ENCODE assay signal across 11 cellular contexts in genomic region chrX:103766813-103767555, GRCh38. TPM values are rescaled to one million over a fixed set of nuclear protein-coding genes. Genes with fewer than 3 reads are reported as not detected.
DNase-seq lines count a peak whose midpoint lies in the region; ATAC-seq and TF ChIP-seq lines count a peak whose summit lies in the region.
"Not testable (repeated sequence)": the region's sequence is repeated elsewhere in the genome, so short reads cannot be mapped to it uniquely, and the experiment has no call there.
"Had no signal": no experiment of that assay in that cellular context is flagged by ENCODE, and none has a peak within 500 bp of the region (broad histone marks: within the 10 kb centered on the region; RNA-seq: fewer than 3 reads in every experiment).

No MANE protein-coding gene starts in this region.

- dilution Hi-C loops in IMR-90 (cut with HindIII; ENCODE audit: low sequenced_read_pairs, unreplicated experiment): not testable (repeated sequence)

- peaks cover 0 to 55% of the 10 kb centered on the region in 2 experiments; a peak in 2 of 5 replicates for H3K9me3 Mint-ChIP-seq in H9
- not testable (repeated sequence) for H3K9me3 Mint-ChIP-seq in WTC11; endothelial cell (ENCODE audit: unreplicated experiment); neural crest cell

- H3K9me3 ChIP-seq in H9 (ENCODE audit: control insufficient read depth, low read depth, low read length); IMR-90 (ENCODE audit: control insufficient read depth, insufficient read depth, low read length); iPS-20b (ENCODE audit: insufficient read depth, low read depth, low read length): not testable (repeated sequence)

- H3K36me3 ChIP-seq in IMR-90 (ENCODE audit: control insufficient read depth, insufficient read depth, low read length); iPS-20b (ENCODE audit: insufficient read depth, low read depth, low read length): not testable (repeated sequence)

- in situ Hi-C loops in IMR-90 (cut with MboI; ENCODE audit: low sequenced_read_pairs): not testable (repeated sequence)

- not testable (repeated sequence) for H3K79me1 ChIP-seq in H9 (ENCODE audit: insufficient read depth, low read depth, low read length, poor library complexity, severe bottlenecking); IMR-90 (ENCODE audit: low read depth in 1 of 2, low read length in 2 of 2)

- H2AK5ac ChIP-seq in H9 (ENCODE audit: insufficient read length, low read length); IMR-90 (ENCODE audit: low read depth, low read length): not testable (repeated sequence)

- H3K36me3 Mint-ChIP-seq in H9 (ENCODE audit: insufficient read depth in 1 of 3, low read depth in 3 of 3): peaks cover 14 to 44% (median 30%) of the 10 kb centered on the region in 3 experiments
- peaks cover 41% of the 10 kb centered on the region for H3K36me3 Mint-ChIP-seq in WTC11
- peaks cover 14% of the 10 kb centered on the region for H3K36me3 Mint-ChIP-seq in endothelial cell (ENCODE audit: low read depth, unreplicated experiment)
- H3K36me3 Mint-ChIP-seq in neural crest cell (ENCODE audit: low read depth): not testable (repeated sequence)

- peak overlapping the region; percentile 62 for H3K18ac ChIP-seq in H9 (ENCODE audit: insufficient read length, low read depth, low read length)
- H3K18ac ChIP-seq in IMR-90 (ENCODE audit: low read depth, low read length): not testable (repeated sequence)

- H2BK5ac ChIP-seq in H9 (ENCODE audit: insufficient read length, low read length): peak overlapping the region; percentile 78
- H2BK5ac ChIP-seq in IMR-90 (ENCODE audit: low read depth, low read length, poor library complexity, severe bottlenecking): not testable (repeated sequence)

- not testable (repeated sequence) for H3K4me3 ChIP-seq in IMR-90 (ENCODE audit: insufficient read depth, low read depth, low read length)
- H3K4me3 ChIP-seq in iPS-20b (ENCODE audit: low read length): peak overlapping the region; percentile 38; the same call in 1 of the 2 replicates

- BruUV-seq in IMR-90 (replicated peaks; lab: Mats Ljungman, UMichigan): not testable (repeated sequence)

- CTCF ChIA-PET in IMR-90 (lab: Yijun Ruan, JAX): not testable (repeated sequence)
- CTCF ChIA-PET in WTC11 (lab: Charles Lee): interaction anchor here (1.0 to 1.3 kb wide), 2 partner anchors 19 to 55 kb away, joined by 3 to 4 read pairs; no protein-coding TSS in a partner anchor

- H2AK9ac ChIP-seq in IMR-90 (replicated peaks; ENCODE audit: low read depth, low read length, poor library complexity): not testable (repeated sequence)

- not testable (repeated sequence) for H4K20me1 ChIP-seq in H9 (ENCODE audit: control insufficient read depth, insufficient read depth, insufficient read length); IMR-90 (ENCODE audit: insufficient read depth, low read length)

- not testable (repeated sequence) for H3K27me3 ChIP-seq in H9 (ENCODE audit: insufficient read depth, low read length); IMR-90 (ENCODE audit: control insufficient read depth, insufficient read depth, low read length); iPS-20b (ENCODE audit: insufficient read depth, low read length)

- H3K4me1 Mint-ChIP-seq in H9 (peaks cover 55 to 76% of the 10 kb centered on the region in 2 experiments), WTC11 (peaks cover 70% of the 10 kb centered on the region), neural crest cell (peaks cover 18% of the 10 kb centered on the region)
- not testable (repeated sequence) for H3K4me1 Mint-ChIP-seq in endothelial cell (ENCODE audit: unreplicated experiment)

- peak overlapping the region; percentile 92 to 97 (median 94) for H3K27ac Mint-ChIP-seq in H9
- H3K27ac Mint-ChIP-seq in WTC11: peak overlapping the region; percentile 98
- H3K27ac Mint-ChIP-seq in endothelial cell (ENCODE audit: unreplicated experiment): peak overlapping the region; percentile 42
- H3K27ac Mint-ChIP-seq in neural crest cell (ENCODE audit: unreplicated experiment): peak overlapping the region; percentile 35

- DNase-seq in EH (ENCODE audit: low read depth) (peak; percentile 13), H9 (peak; percentile 81)
- DNase-seq in IMR-90; WTC11 (ENCODE audit: low spot score); endothelial cell (ENCODE audit: low spot score); neural crest cell (ENCODE audit: low read depth, low spot score): not testable (repeated sequence)

- H3K4me1 ChIP-seq in H9 (ENCODE audit: insufficient read depth, low read length); IMR-90 (ENCODE audit: control insufficient read depth, insufficient read depth, low read length); iPS-20b (ENCODE audit: insufficient read depth, low read length): not testable (repeated sequence)

- not testable (repeated sequence) for H3K23ac ChIP-seq in H9 (ENCODE audit: insufficient read length, low read depth, low read length); IMR-90 (ENCODE audit: low read depth, low read length)

- not testable (repeated sequence) for H2BK120ac ChIP-seq in H9 (ENCODE audit: low read depth, low read length, poor library complexity, severe bottlenecking); IMR-90 (ENCODE audit: low read depth, low read length)

- H3K4ac ChIP-seq in H9 (ENCODE audit: low read depth, low read length); IMR-90 (ENCODE audit: low read depth, low read length): not testable (repeated sequence)

- H3K9ac ChIP-seq in H9 (ENCODE audit: extremely low read depth, insufficient read length, low read length) (peak overlapping the region; percentile 54), iPS-20b (ENCODE audit: low read depth, low read length) (peak overlapping the region; percentile 41)
- not testable (repeated sequence) for H3K9ac ChIP-seq in IMR-90 (ENCODE audit: low read depth, low read length)

- not testable (repeated sequence) for H2BK15ac ChIP-seq in H9 (ENCODE audit: low read depth, low read length); IMR-90 (ENCODE audit: low read depth, low read length)

- H3K14ac ChIP-seq in H9 (ENCODE audit: insufficient read depth, low read length): peak overlapping the region; percentile 70; the same call in 1 of the 2 replicates
- not testable (repeated sequence) for H3K14ac ChIP-seq in IMR-90 (replicated peaks; ENCODE audit: low read depth, low read length)

- H3K4me3 Mint-ChIP-seq in H9 (peak overlapping the region; percentile 72 to 73), WTC11 (peak overlapping the region; percentile 89), endothelial cell (ENCODE audit: unreplicated experiment) (peak overlapping the region; percentile 47)
- not testable (repeated sequence) for H3K4me3 Mint-ChIP-seq in neural crest cell

- H2AFZ ChIP-seq in H9 (ENCODE audit: low read length); IMR-90 (replicated peaks; ENCODE audit: low read length, poor library complexity): not testable (repeated sequence)

- not testable (repeated sequence) for H4K5ac ChIP-seq in H9 (ENCODE audit: insufficient read length, low read depth, low read length); IMR-90 (ENCODE audit: low read depth, low read length)

- TF ChIP-seq POLR2A in IMR-90 (IDR thresholded peaks at IDR 0.05; ENCODE audit: low read depth, low read length): not testable (repeated sequence)

- not testable (repeated sequence) for H3K56ac ChIP-seq in H9 (ENCODE audit: insufficient read length, low read depth, low read length); IMR-90 (ENCODE audit: extremely low read depth, insufficient read depth, low read length)

- H3K27me3 Mint-ChIP-seq in H9 (ENCODE audit: low read depth); WTC11 (ENCODE audit: low read depth); endothelial cell (ENCODE audit: unreplicated experiment); neural crest cell (ENCODE audit: low read depth): not testable (repeated sequence)

- H2BK12ac ChIP-seq in H9 (ENCODE audit: insufficient read length, low read depth, low read length): not testable (repeated sequence)

- H3K23me2 ChIP-seq in H9 (ENCODE audit: insufficient read length, low read depth, low read length, poor library complexity, severe bottlenecking): not testable (repeated sequence)

- intact Hi-C loops in IMR-90 (cut with micrococcal nuclease): not testable (repeated sequence)

- not testable (repeated sequence) for H3K9me1 ChIP-seq in IMR-90 (ENCODE audit: insufficient read depth, low read length)

- H3K4me2 ChIP-seq in H9 (ENCODE audit: insufficient read depth, insufficient read length, low read length): peak overlapping the region; percentile 85
- not testable (repeated sequence) for H3K4me2 ChIP-seq in IMR-90 (ENCODE audit: low read depth, low read length)

- H3K27ac ChIP-seq in H9 (ENCODE audit: insufficient read length, low read depth, low read length): peak overlapping the region; percentile 70
- not testable (repeated sequence) for H3K27ac ChIP-seq in IMR-90 (ENCODE audit: insufficient read depth, low read length); iPS-20b (ENCODE audit: low read length)

- not testable (repeated sequence) for H4K8ac ChIP-seq in H9 (replicated peaks; ENCODE audit: insufficient read length, low read depth, low read length); IMR-90 (ENCODE audit: low read depth in 2 of 2, low read length in 2 of 2)

- H3K79me2 ChIP-seq in H9 (ENCODE audit: insufficient read depth, low read length): not testable (repeated sequence)

- POLR2A ChIA-PET in IMR-90 (lab: Charles Lee; ENCODE audit: unreplicated experiment): not testable (repeated sequence)
- POLR2A ChIA-PET in WTC11 (lab: Charles Lee): interaction anchor here (1.0 kb wide), 1 partner anchor 37 kb away, joined by 3 read pairs; no protein-coding TSS in a partner anchor

- H3T11ph ChIP-seq in H9 (ENCODE audit: low read length): not testable (repeated sequence)

- not testable (repeated sequence) for TF ChIP-seq CTCF in H9 (conservative IDR thresholded peaks at IDR 0.05); IMR-90 (conservative IDR thresholded peaks at IDR 0.05; ENCODE audit: low read depth, low read length); WTC11 (IDR thresholded peaks at IDR 0.05); endothelial cell (IDR thresholded peaks at IDR 0.05; ENCODE audit: unreplicated experiment); neural crest cell (conservative IDR thresholded peaks at IDR 0.05)

- H2BK20ac ChIP-seq in H9 (ENCODE audit: low read depth, low read length, poor library complexity, severe bottlenecking); IMR-90 (ENCODE audit: low read depth, low read length): not testable (repeated sequence)

- ATAC-seq in IMR-90 (ENCODE audit: low read depth) (peak; percentile 48; the same call in 1 of the 2 replicates), WTC11 (peak; percentile 88)

- not testable (repeated sequence) for TF ChIP-seq RAD21 in IMR-90 (IDR thresholded peaks at IDR 0.05; ENCODE audit: low read length)

- WGBS in H9 (ENCODE audit: extremely low coverage, insufficient read length, low lambda C conversion rate): no CpG with 5 or more reads among the region's 9 CpGs
- WGBS in IMR-90 (ENCODE audit: extremely low coverage in 2 of 2, insufficient read length in 1 of 2), 2 experiments: 76% methylated on average over 3 of the region's 9 CpGs; no CpG with 5 or more reads in 1 of the 2 experiments

- H4K91ac ChIP-seq in H9 (ENCODE audit: insufficient read length, low read depth, low read length); IMR-90 (ENCODE audit: insufficient read depth, low read depth, low read length): not testable (repeated sequence)

RNA-seq across cellular contexts. Expression of gene PLP1, which starts 9.7 kb away (rescaled TPM):
- 86.3 and 88.3 TPM in 2 replicates for total RNA-seq in H9 (2021)
- total RNA-seq in IMR-90 (2012; rRNA removed): 0.18 and 0.28 TPM in 2 replicates
- 0.60 and 0.62 TPM in 2 replicates for polyA plus RNA-seq in IMR-90 (2012; rRNA removed)
- 0.12 and 1.2 TPM in 2 replicates for polyA plus RNA-seq in IMR-90 (2012; cell fraction: cytosol; rRNA removed)
- polyA plus RNA-seq in IMR-90 (2012; cell fraction: nucleus; rRNA removed; ENCODE audit: low replicate concordance): 0.36 and 0.63 TPM in 2 replicates
- total RNA-seq in WTC11 (2021): 29.2 to 31.3 TPM (median 29.5 TPM) in 3 replicates
- 9.6 TPM for total RNA-seq in endothelial cell (ENCODE audit: unreplicated experiment)
- total RNA-seq in neural crest cell: 265 and 288 TPM in 2 replicates
- total RNA-seq: A673; CD8-positive, alpha-beta T cell; HT-29 had no signal
- polyA plus RNA-seq: CD14-positive monocyte had no signal

RNA-seq across cellular contexts. Expression of gene TMEM31, which starts 56.3 kb away (rescaled TPM):
- total RNA-seq in H9 (2021) (0.55 and 0.64 TPM in 2 replicates), IMR-90 (2012; rRNA removed) (not detected in 2 replicates), WTC11 (2021) (0.24 to 0.34 TPM (median 0.27 TPM) in 3 replicates), endothelial cell (ENCODE audit: unreplicated experiment) (not detected), neural crest cell (2.0 TPM in 1 of 2 replicates, not detected in the other)
- 0.17 TPM in 1 of 2 replicates, not detected in the other for polyA plus RNA-seq in IMR-90 (2012; rRNA removed)
- polyA plus RNA-seq in IMR-90 (2012; cell fraction: cytosol; rRNA removed): 0.09 TPM in 1 of 2 replicates, not detected in the other
- 0.14 TPM in 1 of 2 replicates, not detected in the other for polyA plus RNA-seq in IMR-90 (2012; cell fraction: nucleus; rRNA removed; ENCODE audit: low replicate concordance)
- total RNA-seq: A673; CD8-positive, alpha-beta T cell; HT-29 had no signal
- polyA plus RNA-seq: CD14-positive monocyte had no signal

Comparison
In these comparisons a context has a peak if more than half of its experiments do, and no peak if none do; other contexts are left out.
1. H3K27ac Mint-ChIP-seq: peak in every context shown above with its lines; median percentile 98 in WTC11; 94 in H9; 42 in endothelial cell; 35 in neural crest cell.